10 cellular contexts compared by ENCODE assay signal in genomic region chr5:34586117-34586885, GRCh38.
DNase-seq lines count a peak whose midpoint lies in the region; ATAC-seq, FAIRE-seq and TF ChIP-seq lines count a peak whose summit lies in the region.
"Had no signal": no experiment of that assay in that cellular context is flagged by ENCODE, and none has a peak within 500 bp of the region (broad histone marks: within the 10 kb centered on the region; RNA-seq: fewer than 3 reads in every experiment).

No MANE protein-coding gene starts in this region.

- H3K9ac ChIP-seq in OCI-LY3 (ENCODE audit: low read length) = peak overlapping the region; percentile 79

- ATAC-seq in pancreas (peak; percentile 40 to 69 (median 42)), HG03442 (IDR thresholded peaks at IDR 0.05; ENCODE audit: unreplicated experiment) (no peak)

- intact Hi-C loops in pancreas (cut with DNase I) = no loop called here

- DNase-seq in EH (ENCODE audit: low read depth) (peak; percentile 93), epithelial cell of esophagus (ENCODE audit: low read depth) (peak; percentile 96), pancreas (peak in 1 of 6 donors; percentile 19), hypothalamus (lab: John Stamatoyannopoulos, UW) (no peak), ureter (ENCODE audit: low spot score) (no peak)
- DNase-seq in NK-92 treated with Interleukin-12 subunit alpha and Interleukin-12 subunit beta, amount 100 ng/mL, for 24 hours (lab: John Stamatoyannopoulos, UW) = no peak
- DNase-seq: naive B cell had no signal

- no peaks in the 10 kb centered on the region for H3K27me3 ChIP-seq in OCI-LY3 (ENCODE audit: low read depth, low read length)
- H3K27me3 ChIP-seq in pancreas = no peaks in the 10 kb centered on the region

- H3K27ac ChIP-seq in OCI-LY3 (ENCODE audit: low read length) = peak overlapping the region; percentile 99
- peak overlapping the region; percentile 40 to 87 (median 76) for H3K27ac ChIP-seq in pancreas
- H3K27ac ChIP-seq: HL-60 had no signal

- WGBS in pancreas, 2 donors = 87 to 88% methylated on average over 15 of the region's 15 CpGs

- peak overlapping the region; percentile 61 for H3K4me3 ChIP-seq in OCI-LY3 (ENCODE audit: low read length)
- H3K4me3 ChIP-seq in epithelial cell of esophagus (ENCODE audit: low read length) = no peak overlapping the region
- peak overlapping the region in 1 of 4 donors; percentile 15 for H3K4me3 ChIP-seq in pancreas

- 0 out of 2 replicates have a peak overlapping the region, but pooled peaks have one; percentile 9 for H2AFZ ChIP-seq in OCI-LY3 (ENCODE audit: low read depth, low read length)

- H3K9me3 ChIP-seq in OCI-LY3 (ENCODE audit: insufficient read depth, low read length) (no peaks in the 10 kb centered on the region), pancreas (no peaks in the 10 kb centered on the region)

- H3K36me3 ChIP-seq in OCI-LY3 (replicated peaks; ENCODE audit: low read depth, low read length) = no peaks in the 10 kb centered on the region
- no peaks in the 10 kb centered on the region for H3K36me3 ChIP-seq in pancreas

- TF ChIP-seq CTCF in OCI-LY3 (IDR thresholded peaks at IDR 0.05; ENCODE audit: low read depth, low read length) = no peak
- no peak for TF ChIP-seq CTCF in epithelial cell of esophagus (IDR thresholded peaks at IDR 0.05; ENCODE audit: insufficient read depth, low read depth, low read length, missing control alignments)
- no peak for TF ChIP-seq CTCF in pancreas (IDR thresholded peaks at IDR 0.05)

- no peaks in the 10 kb centered on the region for H3K79me2 ChIP-seq in OCI-LY3 (ENCODE audit: low read length)

- H3K4me1 ChIP-seq in OCI-LY3 (ENCODE audit: low read length) (peaks cover 85% of the 10 kb centered on the region), pancreas (peaks cover 0 to 20% (median 0%) of the 10 kb centered on the region in 3 donors)

- peak overlapping the region; percentile 73 for H3K4me2 ChIP-seq in OCI-LY3 (ENCODE audit: low read length)

- H4K20me1 ChIP-seq in OCI-LY3 (ENCODE audit: insufficient read depth, low read length) = no peaks in the 10 kb centered on the region

- no peak for FAIRE-seq in pancreas (lab: Jason Lieb, UNC)

Comparison
In these comparisons a context has a peak if more than half of its experiments do, and no peak if none do; other contexts are left out.
1. DNase-seq: peak in EH (single experiment) and epithelial cell of esophagus (single experiment); none in hypothalamus (0 of 51), NK-92 treated with Interleukin-12 subunit alpha and Interleukin-12 subunit beta, amount 100 ng/mL, for 24 hours (single experiment) and ureter (single experiment).